In genomic region chr1:116002781-116003455, GRCh38 we compare ENCODE assay signal across 23 cellular contexts. TPM values are rescaled to one million over a fixed set of nuclear protein-coding genes. Genes with fewer than 3 reads are reported as not detected.
A peak's percentile ranks its signal among the peaks of the same experiment; 100 is the strongest.
DNase-seq lines count a peak whose midpoint lies in the region; ATAC-seq and TF ChIP-seq lines count a peak whose summit lies in the region.
"Had no signal": no experiment of that assay in that cellular context is flagged by ENCODE, and none has a peak within 500 bp of the region (broad histone marks: within the 10 kb centered on the region; RNA-seq: fewer than 3 reads in every experiment).

No MANE protein-coding gene starts in this region.

- H3K9me3 Mint-ChIP-seq in CD14-positive monocyte, result peaks cover 4 to 11% (median 7%) of the 10 kb centered on the region in 7 donors
- peaks cover 17% of the 10 kb centered on the region for H3K9me3 Mint-ChIP-seq in activated CD8-positive, alpha-beta memory T cell treated with anti-CD3 and anti-CD28 coated beads, Interleukin-2, amount 10 ng/mL, durations not matched to agents 7 days and 5 days (ENCODE audit: low read depth)
- H3K9me3 Mint-ChIP-seq: type B pancreatic cell had no signal

- POLR2A ChIA-PET in A673 (lab: Charles Lee; ENCODE audit: low non-redundant PET), result no interaction called here

- no peaks in the 10 kb centered on the region for H3K27me3 ChIP-seq in NT2/D1 (ENCODE audit: insufficient read depth, insufficient read length)
- no peaks in the 10 kb centered on the region for H3K27me3 ChIP-seq in A673 (replicated peaks; ENCODE audit: insufficient read depth, low read depth, low read length, poor library complexity)
- H3K27me3 ChIP-seq: right lobe of liver had no signal

- H3K4me3 ChIP-seq in NT2/D1 (ENCODE audit: insufficient read length, low read depth), result no peak overlapping the region
- no peak overlapping the region for H3K4me3 ChIP-seq in A673 (ENCODE audit: low read depth, low read length, poor library complexity, severe bottlenecking)
- H3K4me3 ChIP-seq: HAP-1, right lobe of liver had no signal

- CTCF ChIA-PET in activated CD8-positive, alpha-beta memory T cell treated with anti-CD3 and anti-CD28 coated beads, Interleukin-2, amount 10 ng/mL, durations not matched to agents 7 days and 5 days (lab: Charles Lee), result interaction anchor here (1.1 kb wide), 1 partner anchor 9 kb away, joined by 3 read pairs; no protein-coding TSS in a partner anchor
- CTCF ChIA-PET in A673 (lab: Charles Lee), result interaction anchor here (1.3 kb wide), 1 partner anchor 18 kb away, joined by 3 read pairs; no protein-coding TSS in a partner anchor

- H3K4me1 ChIP-seq in NT2/D1 (ENCODE audit: insufficient read depth, insufficient read length), result peaks cover 7% of the 10 kb centered on the region
- H3K4me1 ChIP-seq in A673 (ENCODE audit: insufficient read depth, low read length, poor library complexity, severe bottlenecking), result no peaks in the 10 kb centered on the region
- H3K4me1 ChIP-seq: HAP-1, right lobe of liver had no signal

- peaks cover 58 to 88% of the 10 kb centered on the region in 2 donors for H3K36me3 Mint-ChIP-seq in CD14-positive monocyte
- H3K36me3 Mint-ChIP-seq in activated CD8-positive, alpha-beta memory T cell treated with anti-CD3 and anti-CD28 coated beads, Interleukin-2, amount 10 ng/mL, durations not matched to agents 7 days and 5 days, result peaks cover 22% of the 10 kb centered on the region

- DNase-seq in CD14-positive monocyte (ENCODE audit: low spot score) (no peak), NT2/D1 (ENCODE audit: low read depth, low spot score) (peak; percentile 22), epithelial cell of prostate (ENCODE audit: low read depth, low spot score) (no peak), nucleus accumbens (lab: John Stamatoyannopoulos, UW) (peak in 42 of 56 donors; percentile 19 to 87 (median 57)), A673 (ENCODE audit: low spot score) (no peak)
- no peak for DNase-seq in activated CD8-positive, alpha-beta memory T cell treated with anti-CD3 and anti-CD28 coated beads, Interleukin-2, amount 10 ng/mL, durations not matched to agents 7 days and 5 days
- DNase-seq in activated CD8-positive, alpha-beta memory T cell treated with anti-CD3 and anti-CD28 coated beads for 24 hours, result no peak
- DNase-seq: activated CD4-positive, alpha-beta T cell treated with anti-CD3 and anti-CD28 coated beads, Interleukin-2, amount 50 U/mL, for 4 hours; effector CD4-positive, alpha-beta T cell; glutamatergic neuron; IMR-90; NCI-H2081; SHP77 treated with DMSO at 0.1 percent for 48 hours had no signal

- intact Hi-C loops in CD14-positive monocyte (cut with micrococcal nuclease), result no loop called here
- intact Hi-C loops in A673 (cut with micrococcal nuclease; ENCODE audit: unreplicated experiment), result no loop called here

- no peak for ATAC-seq in GM21526 (IDR thresholded peaks at IDR 0.05; ENCODE audit: low FRiP score, unreplicated experiment)
- ATAC-seq in activated CD8-positive, alpha-beta memory T cell treated with anti-CD3 and anti-CD28 coated beads, Interleukin-2, amount 10 ng/mL, durations not matched to agents 7 days and 5 days, result no peak
- ATAC-seq: stimulated activated memory B cell treated with anti-CD40 and anti-IgM and Interleukin-4, amounts not matched to agents 10 μg/mL and 1 μg/mL and 100 μg/mL, for 72 hours had no signal

- peak overlapping the region; percentile 72 for H3K27ac ChIP-seq in epithelial cell of prostate
- no peak overlapping the region for H3K27ac ChIP-seq in A673 (ENCODE audit: low read depth, low read length, poor library complexity, severe bottlenecking)
- H3K27ac ChIP-seq: HL-60, right lobe of liver had no signal

- H3K9me3 ChIP-seq in NT2/D1 (ENCODE audit: insufficient read depth, low read length) (peaks cover 30% of the 10 kb centered on the region), A673 (ENCODE audit: low read depth, low read length, poor library complexity, severe bottlenecking) (peaks cover 6% of the 10 kb centered on the region)

- H3K4me1 Mint-ChIP-seq in CD14-positive monocyte, result peaks cover 63% of the 10 kb centered on the region
- peaks cover 15% of the 10 kb centered on the region for H3K4me1 Mint-ChIP-seq in activated CD8-positive, alpha-beta memory T cell treated with anti-CD3 and anti-CD28 coated beads, Interleukin-2, amount 10 ng/mL, durations not matched to agents 7 days and 5 days

- H3K27ac Mint-ChIP-seq in CD14-positive monocyte, result peak overlapping the region in 6 of 7 donors; percentile 36 to 83 (median 80)
- H3K27ac Mint-ChIP-seq in activated CD8-positive, alpha-beta memory T cell treated with anti-CD3 and anti-CD28 coated beads, Interleukin-2, amount 10 ng/mL, durations not matched to agents 7 days and 5 days, result no peak overlapping the region
- H3K27ac Mint-ChIP-seq: activated naive CD8-positive, alpha-beta T cell; memory B cell; stimulated activated memory B cell treated with anti-CD40 and anti-IgM and Interleukin-4, amounts not matched to agents 10 μg/mL and 1 μg/mL and 100 μg/mL, for 72 hours; type B pancreatic cell had no signal

- BruUV-seq in A673 (replicated peaks; lab: Mats Ljungman, UMichigan), result no TSS peak

- no peaks in the 10 kb centered on the region for H3K27me3 Mint-ChIP-seq in CD14-positive monocyte (ENCODE audit: low read depth in 3 of 3)
- peaks cover 5% of the 10 kb centered on the region for H3K27me3 Mint-ChIP-seq in activated CD8-positive, alpha-beta memory T cell treated with anti-CD3 and anti-CD28 coated beads, Interleukin-2, amount 10 ng/mL, durations not matched to agents 7 days and 5 days
- H3K27me3 Mint-ChIP-seq: memory B cell; stimulated activated memory B cell treated with anti-CD40 and anti-IgM and Interleukin-4, amounts not matched to agents 10 μg/mL and 1 μg/mL and 100 μg/mL, for 72 hours; type B pancreatic cell had no signal

- no peak for TF ChIP-seq CTCF in CD14-positive monocyte (IDR thresholded peaks at IDR 0.05)
- no peak for TF ChIP-seq CTCF in A673 (conservative IDR thresholded peaks at IDR 0.05; ENCODE audit: low read depth, low read length)

- H3K36me3 ChIP-seq in NT2/D1 (ENCODE audit: insufficient read depth, insufficient read length, low read length), result peaks cover 19% of the 10 kb centered on the region
- no peaks in the 10 kb centered on the region for H3K36me3 ChIP-seq in A673 (ENCODE audit: insufficient read depth, low read length, poor library complexity, severe bottlenecking)
- H3K36me3 ChIP-seq: right lobe of liver had no signal

- no peak overlapping the region for H3K4me3 Mint-ChIP-seq in CD14-positive monocyte
- H3K4me3 Mint-ChIP-seq in activated CD8-positive, alpha-beta memory T cell treated with anti-CD3 and anti-CD28 coated beads, Interleukin-2, amount 10 ng/mL, durations not matched to agents 7 days and 5 days, result no peak overlapping the region
- H3K4me3 Mint-ChIP-seq: activated naive CD8-positive, alpha-beta T cell; memory B cell; neural crest cell; stimulated activated memory B cell treated with anti-CD40 and anti-IgM and Interleukin-4, amounts not matched to agents 10 μg/mL and 1 μg/mL and 100 μg/mL, for 72 hours; type B pancreatic cell had no signal

- no peak overlapping the region for H3K9ac ChIP-seq in NT2/D1 (ENCODE audit: insufficient read length, low read depth)

RNA-seq across cellular contexts. Expression of gene SLC22A15, which starts 26.6 kb away (rescaled TPM):
- polyA plus RNA-seq in CD14-positive monocyte, result 1 to 10 TPM; 3.2 to 4.5 TPM
- 1 to 10 TPM; 1.8 to 2.3 TPM for total RNA-seq in activated CD8-positive, alpha-beta memory T cell treated with anti-CD3 and anti-CD28 coated beads, Interleukin-2, amount 10 ng/mL, durations not matched to agents 7 days and 5 days
- 0.39 and 0.52 TPM in 2 replicates for total RNA-seq in A673 (2021)
- polyA plus RNA-seq: AG04450 had no signal

Comparison
In these comparisons a context has a peak if more than half of its experiments do, and no peak if none do; other contexts are left out.
1. DNase-seq: peak in NT2/D1 (single experiment) and nucleus accumbens (42 of 56); none in CD14-positive monocyte (single experiment), epithelial cell of prostate (single experiment), activated CD8-positive, alpha-beta memory T cell treated with anti-CD3 and anti-CD28 coated beads, Interleukin-2, amount 10 ng/mL, durations not matched to agents 7 days and 5 days (single experiment), A673 (single experiment) and activated CD8-positive, alpha-beta memory T cell treated with anti-CD3 and anti-CD28 coated beads for 24 hours (single experiment).